In genomic region chr2:58890865-58891525, GRCh38 we compare ENCODE assay signal across 16 cellular contexts.
"Had no signal": no experiment of that assay in that cellular context is flagged by ENCODE, and none has a peak within 500 bp of the region (broad histone marks: within the 10 kb centered on the region; RNA-seq: fewer than 3 reads in every experiment).

No MANE protein-coding gene starts in this region.

- H3K27me3 Mint-ChIP-seq: activated CD4-positive, alpha-beta T cell treated with anti-CD3 and anti-CD28 coated beads, Interleukin-2, amount 10 ng/mL, durations not matched to agents 24 days and 14 days; activated CD8-positive, alpha-beta T cell treated with anti-CD3 and anti-CD28 coated beads for 36 hours; activated T-helper 17 cell treated with anti-CD3 and anti-CD28 coated beads, Interleukin-2, amount 50 U/mL, for 72 hours; brain had no signal

- H3K4me1 ChIP-seq: left lung had no signal

- H3K9me3 Mint-ChIP-seq: activated CD4-positive, alpha-beta T cell treated with anti-CD3 and anti-CD28 coated beads, Interleukin-2, amount 10 ng/mL, durations not matched to agents 24 days and 14 days; activated CD8-positive, alpha-beta T cell treated with anti-CD3 and anti-CD28 coated beads for 36 hours; activated T-helper 17 cell treated with anti-CD3 and anti-CD28 coated beads, Interleukin-2, amount 50 U/mL, for 72 hours; brain; T-helper 2 cell treated with Interferon-gamma antibody and Interleukin-4, amounts not matched to agents 5 μg/mL and 100 μg/mL, for 36 hours had no signal

- H3K9me3 ChIP-seq: left lung, tibial artery had no signal

- H3K4me1 Mint-ChIP-seq: activated CD4-positive, alpha-beta T cell treated with anti-CD3 and anti-CD28 coated beads, Interleukin-2, amount 10 ng/mL, durations not matched to agents 24 days and 14 days; activated T-helper 17 cell treated with anti-CD3 and anti-CD28 coated beads, Interleukin-2, amount 50 U/mL, for 72 hours had no signal

- H3K4me3 ChIP-seq: left lung, tibial artery had no signal

- H3K27ac Mint-ChIP-seq: activated CD4-positive, alpha-beta T cell treated with anti-CD3 and anti-CD28 coated beads, Interleukin-2, amount 10 ng/mL, durations not matched to agents 24 days and 14 days; activated CD8-positive, alpha-beta T cell treated with anti-CD3 and anti-CD28 coated beads for 36 hours; activated T-helper 17 cell treated with anti-CD3 and anti-CD28 coated beads, Interleukin-2, amount 50 U/mL, for 72 hours; T-helper 2 cell treated with Interferon-gamma antibody and Interleukin-4, amounts not matched to agents 5 μg/mL and 100 μg/mL, for 36 hours had no signal

- DNase-seq: activated CD4-positive, alpha-beta T cell treated with anti-CD3 and anti-CD28 coated beads, Interleukin-2, amount 10 ng/mL, durations not matched to agents 24 days and 14 days; activated CD8-positive, alpha-beta T cell treated with anti-CD3 and anti-CD28 coated beads for 36 hours; activated naive CD4-positive, alpha-beta T cell treated with Interleukin-2 at 50 U/mL for 16 hours; activated T-cell treated with anti-CD3 and anti-CD28 coated beads, Interleukin-2, amount 50 U/mL, for 1 hour; kidney; left lung; occipital lobe; posterior cingulate gyrus; stimulated activated CD4-positive, alpha-beta T cell treated with anti-CD3 and anti-CD28 coated beads, Interleukin-12 subunit alpha, Interleukin-12 subunit beta, amount 100 ng/mL, for 4 hours; stimulated activated CD4-positive, alpha-beta T cell treated with anti-CD3 and anti-CD28 coated beads, Interleukin-1b, Interleukin-23, amount 100 ng/mL, for 48 hours; stimulated activated naive CD4-positive, alpha-beta T cell treated with Interleukin-2 at 50 U/mL for 16 hours; substantia nigra; tibial artery had no signal

- H3K36me3 ChIP-seq: left lung, tibial artery had no signal

- ATAC-seq: activated CD8-positive, alpha-beta T cell treated with anti-CD3 and anti-CD28 coated beads for 36 hours; activated T-helper 17 cell treated with anti-CD3 and anti-CD28 coated beads, Interleukin-2, amount 50 U/mL, for 72 hours; left lung had no signal

- H3K4me3 Mint-ChIP-seq: activated CD4-positive, alpha-beta T cell treated with anti-CD3 and anti-CD28 coated beads, Interleukin-2, amount 10 ng/mL, durations not matched to agents 24 days and 14 days; activated CD8-positive, alpha-beta T cell treated with anti-CD3 and anti-CD28 coated beads for 36 hours; activated T-helper 17 cell treated with anti-CD3 and anti-CD28 coated beads, Interleukin-2, amount 50 U/mL, for 72 hours; brain; T-helper 2 cell treated with Interferon-gamma antibody and Interleukin-4, amounts not matched to agents 5 μg/mL and 100 μg/mL, for 36 hours had no signal

- H3K36me3 Mint-ChIP-seq: brain had no signal

- H3K27me3 ChIP-seq: left lung, tibial artery had no signal

- H3K27ac ChIP-seq: left lung, tibial artery had no signal
